Comparison of ENCODE assay signal across 8 cellular contexts in genomic region chr7:92988051-92988450, GRCh38.
DNase-seq lines count a peak whose midpoint lies in the region; TF ChIP-seq lines count a peak whose summit lies in the region.

No MANE protein-coding gene starts in this region.

- H3K9me3 ChIP-seq in colonic mucosa = no peaks in the 10 kb centered on the region

- no peaks in the 10 kb centered on the region for H3K4me1 ChIP-seq in colonic mucosa

- no peaks in the 10 kb centered on the region for H3K27me3 ChIP-seq in colonic mucosa

- no peak overlapping the region for H3K4me3 ChIP-seq in colonic mucosa

- DNase-seq in COLO829 (ENCODE audit: low spot score) (peak; percentile 79), M059J (ENCODE audit: low read depth) (peak; percentile 74), colonic mucosa (no peak), midbrain (lab: John Stamatoyannopoulos, UW) (peak; percentile 6), DMS153 (lab: John Stamatoyannopoulos, UW) (no peak)
- no peak for DNase-seq in activated CD4-positive, alpha-beta T cell treated with anti-CD3 and anti-CD28 coated beads, Interleukin-2, amount 50 U/mL, for 48 hours
- no peak for DNase-seq in stimulated activated CD4-positive, alpha-beta T cell treated with anti-CD3 and anti-CD28 coated beads, Interleukin-2, amount 100 ng/mL, for 24 hours
- DNase-seq in activated effector memory CD4-positive, alpha-beta T cell treated with anti-CD3 and anti-CD28 coated beads, Interleukin-2, amount 50 U/mL, for 16 hours = no peak

- intact Hi-C loops in colonic mucosa (cut with DNase I) = loop anchor here (10.0 kb wide), 1 partner anchor 363 kb away; no protein-coding TSS in a partner anchor

- TF ChIP-seq CTCF in colonic mucosa (IDR thresholded peaks at IDR 0.05) = peak; percentile 15

- H3K27ac ChIP-seq in colonic mucosa = no peak overlapping the region

- no peak overlapping the region for H3K9ac ChIP-seq in colonic mucosa (ENCODE audit: low read depth in 2 of 2, low read length in 2 of 2)

- H3K36me3 ChIP-seq in colonic mucosa = no peaks in the 10 kb centered on the region

Comparison
In these comparisons a context has a peak if more than half of its experiments do, and no peak if none do; other contexts are left out.
1. DNase-seq: peak in COLO829 (single experiment), M059J (single experiment) and midbrain (single experiment); none in colonic mucosa (single experiment), activated CD4-positive, alpha-beta T cell treated with anti-CD3 and anti-CD28 coated beads, Interleukin-2, amount 50 U/mL, for 48 hours (0 of 2), DMS153 (single experiment), stimulated activated CD4-positive, alpha-beta T cell treated with anti-CD3 and anti-CD28 coated beads, Interleukin-2, amount 100 ng/mL, for 24 hours (0 of 2) and activated effector memory CD4-positive, alpha-beta T cell treated with anti-CD3 and anti-CD28 coated beads, Interleukin-2, amount 50 U/mL, for 16 hours (single experiment).